ENCODE assay signal across 8 cellular contexts in genomic region chr19:38389101-38389925, GRCh38. TPM values are rescaled to one million over a fixed set of nuclear protein-coding genes. Genes with fewer than 3 reads are reported as not detected.
DNase-seq lines count a peak whose midpoint lies in the region; ATAC-seq and TF ChIP-seq lines count a peak whose summit lies in the region.

No MANE protein-coding gene starts in this region.

- H3K9me3 ChIP-seq in MG63 (no peaks in the 10 kb centered on the region), upper lobe of left lung (no peaks in the 10 kb centered on the region)

- ATAC-seq in upper lobe of left lung (ENCODE audit: low FRiP score in 2 of 2) (no peak), HG02642 (IDR thresholded peaks at IDR 0.05; ENCODE audit: poor library complexity, unreplicated experiment) (no peak)

- H3K4me3 Mint-ChIP-seq in CD14-positive monocyte, result peak overlapping the region in 1 of 2 donors; percentile 82

- H3K9me3 Mint-ChIP-seq in CD14-positive monocyte, result peaks cover 0 to 12% (median 5%) of the 10 kb centered on the region in 7 donors

- H3K4me1 Mint-ChIP-seq in CD14-positive monocyte, result peaks cover 26% of the 10 kb centered on the region

- peaks cover 66 to 94% (median 77%) of the 10 kb centered on the region in 3 donors for H3K27me3 Mint-ChIP-seq in CD14-positive monocyte (ENCODE audit: low read depth in 3 of 3)

- intact Hi-C loops in CD14-positive monocyte (cut with micrococcal nuclease), result no loop called here

- no peak for TF ChIP-seq CTCF in brain microvascular endothelial cell (IDR thresholded peaks at IDR 0.05; ENCODE audit: low read depth, low read length, missing control alignments)
- TF ChIP-seq CTCF in upper lobe of left lung (IDR thresholded peaks at IDR 0.05), result no peak
- no peak for TF ChIP-seq CTCF in CD14-positive monocyte (IDR thresholded peaks at IDR 0.05)

- H3K36me3 ChIP-seq in MG63, result peaks cover 13% of the 10 kb centered on the region
- peaks cover 20% of the 10 kb centered on the region for H3K36me3 ChIP-seq in brain microvascular endothelial cell (replicated peaks)
- peaks cover 0 to 12% (median 4%) of the 10 kb centered on the region in 4 donors for H3K36me3 ChIP-seq in upper lobe of left lung

- H3K27ac Mint-ChIP-seq in CD14-positive monocyte, result no peak overlapping the region

- H3K36me3 Mint-ChIP-seq in CD14-positive monocyte, result peaks cover 9 to 16% of the 10 kb centered on the region in 2 donors

- no peak for TF ChIP-seq EP300 in upper lobe of left lung (IDR thresholded peaks at IDR 0.05)

- in situ Hi-C loops in brain microvascular endothelial cell (cut with HindIII; ENCODE audit: low pct_ligation_motif_present, low sequenced_read_pairs), result no loop called here

- peaks cover 33 to 45% (median 38%) of the 10 kb centered on the region in 4 donors for H3K4me1 ChIP-seq in upper lobe of left lung

- peak overlapping the region; percentile 63 for H3K4me3 ChIP-seq in MG63
- peak overlapping the region; percentile 77 for H3K4me3 ChIP-seq in brain microvascular endothelial cell (ENCODE audit: low read depth, low read length)
- H3K4me3 ChIP-seq in upper lobe of left lung, result peak overlapping the region in 3 of 4 donors; percentile 54 to 65 (median 62)

- H3K27me3 ChIP-seq in MG63, result no peaks in the 10 kb centered on the region
- H3K27me3 ChIP-seq in brain microvascular endothelial cell (replicated peaks), result no peaks in the 10 kb centered on the region
- H3K27me3 ChIP-seq in layer of hippocampus (ENCODE audit: control insufficient read depth, insufficient read depth, low read length), result no peaks in the 10 kb centered on the region
- peaks cover 0 to 20% (median 3%) of the 10 kb centered on the region in 4 donors for H3K27me3 ChIP-seq in upper lobe of left lung

- WGBS in upper lobe of left lung, 2 donors, result 10 to 12% methylated on average over 14 to 25 of the region's 28 CpGs

- no peak for TF ChIP-seq POLR2A in upper lobe of left lung (IDR thresholded peaks at IDR 0.05)

- DNase-seq in DMS79 (lab: John Stamatoyannopoulos, UW) (peak; percentile 32), MG63 (peak; percentile 76), brain microvascular endothelial cell (peak; percentile 72), upper lobe of left lung (no peak), CD14-positive monocyte (ENCODE audit: low spot score) (no peak)
- DNase-seq in activated CD4-positive, CD25-positive, alpha-beta regulatory T cell treated with anti-CD3 and anti-CD28 coated beads, Interleukin-2, amount 50 U/mL, for 72 hours, result no peak

- H3K27ac ChIP-seq in brain microvascular endothelial cell, result peak overlapping the region; percentile 35
- peak overlapping the region; percentile 73 for H3K27ac ChIP-seq in layer of hippocampus (ENCODE audit: low read depth, low read length)
- H3K27ac ChIP-seq in upper lobe of left lung, result peak overlapping the region in 2 of 4 donors; percentile 52 to 82

RNA-seq across cellular contexts. Expression of gene SPRED3, which starts 0.8 kb away (rescaled TPM):
- total RNA-seq in MG63 (2014; rRNA removed; shearing (Covaris generic); ENCODE audit: low replicate concordance), result 0.49 and 4.5 TPM in 2 replicates
- total RNA-seq in upper lobe of left lung, result 1 to 10 TPM in 3 of 6 donors, under 1 TPM in 3; 0.11 to 2.1 (median 0.85) TPM
- not detected for polyA plus RNA-seq in CD14-positive monocyte

RNA-seq across cellular contexts. Expression of gene GGN, which starts 1.5 kb away (rescaled TPM):
- not detected in 2 replicates for total RNA-seq in MG63 (2014; rRNA removed; shearing (Covaris generic); ENCODE audit: low replicate concordance)
- 1 to 10 TPM in 3 of 6 donors, under 1 TPM in 3; 0.44 to 8.4 (median 0.95) TPM for total RNA-seq in upper lobe of left lung
- under 1 TPM in 1 of 2 donors, not detected in 1; 0.12 TPM for polyA plus RNA-seq in CD14-positive monocyte

RNA-seq across cellular contexts. Expression of gene FAM98C, which starts 13.6 kb away (rescaled TPM):
- 12.7 and 15.3 TPM in 2 replicates for total RNA-seq in MG63 (2014; rRNA removed; shearing (Covaris generic); ENCODE audit: low replicate concordance)
- 10 to 100 TPM; 16.0 to 75.4 (median 24.2) TPM for total RNA-seq in upper lobe of left lung
- polyA plus RNA-seq in CD14-positive monocyte, result 10 to 100 TPM in 1 of 2 donors, 1 to 10 TPM in 1; 8.5 to 12.6 TPM

RNA-seq across cellular contexts. Expression of gene PSMD8, which starts 14.9 kb away (rescaled TPM):
- 509 and 658 TPM in 2 replicates for total RNA-seq in MG63 (2014; rRNA removed; shearing (Covaris generic); ENCODE audit: low replicate concordance)
- total RNA-seq in upper lobe of left lung, result 100 to 1,000 TPM in 4 of 6 donors, 10 to 100 TPM in 2; 66.0 to 213 (median 121) TPM
- polyA plus RNA-seq in CD14-positive monocyte, result 100 to 1,000 TPM; 179 to 207 TPM

RNA-seq across cellular contexts. Expression of gene RASGRP4, which starts 36.7 kb away (rescaled TPM):
- total RNA-seq in MG63 (2014; rRNA removed; shearing (Covaris generic); ENCODE audit: low replicate concordance), result not detected in 2 replicates
- 10 to 100 TPM in 4 of 6 donors, 1 to 10 TPM in 2; 4.4 to 17.5 (median 12.6) TPM for total RNA-seq in upper lobe of left lung
- 10 to 100 TPM; 30.2 to 50.3 TPM for polyA plus RNA-seq in CD14-positive monocyte

Comparison
In these comparisons a context has a peak if more than half of its experiments do, and no peak if none do; other contexts are left out.
1. DNase-seq: peak in DMS79 (single experiment), MG63 (single experiment) and brain microvascular endothelial cell (single experiment); none in upper lobe of left lung (0 of 2), CD14-positive monocyte (single experiment) and activated CD4-positive, CD25-positive, alpha-beta regulatory T cell treated with anti-CD3 and anti-CD28 coated beads, Interleukin-2, amount 50 U/mL, for 72 hours (single experiment).
2. Peak in every context shown above with its lines, with median percentiles within 50 percentile points of each other: H3K4me3 ChIP-seq.